ENCODE assay signal across 32 cellular contexts in the genomic region with DNA sequence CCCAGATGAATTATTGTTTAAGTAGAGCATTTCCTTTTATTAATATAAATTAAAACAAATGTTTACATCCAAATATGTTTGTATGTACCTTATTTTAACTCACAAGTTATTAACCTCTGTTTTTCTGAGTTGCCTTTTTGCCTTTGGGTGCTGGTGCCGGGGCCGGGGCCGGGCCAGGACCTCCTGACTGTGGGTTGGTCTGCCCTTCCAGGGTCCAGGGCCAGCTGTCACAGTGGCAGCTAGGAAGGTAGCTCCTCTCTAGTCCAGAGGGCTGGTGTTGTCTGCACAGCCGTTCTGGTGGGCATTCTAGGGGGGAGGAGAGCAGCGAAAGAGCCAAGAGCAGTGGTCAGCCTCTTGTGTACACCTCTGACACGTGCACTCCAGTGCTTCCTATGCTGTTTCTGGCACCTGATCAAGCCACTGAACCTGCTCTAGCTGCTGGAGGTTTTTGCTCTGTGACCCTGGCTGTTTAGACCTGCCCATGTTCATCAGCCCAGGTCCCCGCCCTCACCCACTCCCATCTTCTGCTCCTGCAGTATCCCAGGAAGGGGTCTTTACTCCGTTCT. TPM values are rescaled to one million over a fixed set of nuclear protein-coding genes. Genes with fewer than 3 reads are reported as not detected.
DNase-seq lines count a peak whose midpoint lies in the region; ATAC-seq, FAIRE-seq and TF ChIP-seq lines count a peak whose summit lies in the region.
"Had no signal": no experiment of that assay in that cellular context is flagged by ENCODE, and none has a peak within 500 bp of the region (broad histone marks: within the 10 kb centered on the region; RNA-seq: fewer than 3 reads in every experiment).

No MANE protein-coding gene starts in this region.

- H3K27ac ChIP-seq in RWPE1 (peak overlapping the region; percentile 68), HepG2 (ENCODE audit: extremely low read length, insufficient read depth, low read length) (peak overlapping the region; percentile 1), SJCRH30 (no peak overlapping the region)
- H3K27ac ChIP-seq: neural progenitor cell, parathyroid adenoma, testis, uterus, VCaP had no signal

- H3K9ac ChIP-seq in HepG2 (ENCODE audit: insufficient read depth, low read depth, low read length), result no peak overlapping the region
- H3K9ac ChIP-seq: neural progenitor cell, parathyroid adenoma had no signal

- H3K4me1 ChIP-seq in HepG2 (ENCODE audit: insufficient read depth, low read length), result peaks cover 24% of the 10 kb centered on the region
- peaks cover 3% of the 10 kb centered on the region; the same call in 1 of the 2 replicates for H3K4me1 ChIP-seq in SJCRH30

- H3K27me3 Mint-ChIP-seq in activated T-cell treated with anti-CD3 and anti-CD28 coated beads, Interleukin-2, amount 50 U/mL, for 24 hours, result no peaks in the 10 kb centered on the region
- no peaks in the 10 kb centered on the region for H3K27me3 Mint-ChIP-seq in activated T-cell treated with anti-CD3 and anti-CD28 coated beads, Interleukin-2, amount 50 U/mL, for 4 hours (ENCODE audit: low read depth)
- H3K27me3 Mint-ChIP-seq in stimulated activated memory B cell treated with anti-CD40 and anti-IgM and Interleukin-4, amounts not matched to agents 10 μg/mL and 1 μg/mL and 100 μg/mL, for 72 hours, result no peaks in the 10 kb centered on the region

- no TSS peak for BruUV-seq in HepG2 (replicated peaks; lab: Mats Ljungman, UMichigan)

- no peak for DNase-seq in activated T-cell treated with anti-CD3 and anti-CD28 coated beads, Interleukin-2, amount 50 U/mL, for 24 hours
- DNase-seq in activated T-cell treated with anti-CD3 and anti-CD28 coated beads, Interleukin-2, amount 50 U/mL, for 4 hours, result no peak
- DNase-seq in RWPE1 (ENCODE audit: low spot score) (no peak), HepG2 (ENCODE audit: low spot score) (no peak), SJCRH30 (no peak), cortex of kidney (lab: John Stamatoyannopoulos, UW) (no peak)
- DNase-seq: activated CD4-positive, alpha-beta T cell treated with anti-CD3 and anti-CD28 coated beads for 48 hours; activated naive CD4-positive, alpha-beta T cell treated with anti-CD3 and anti-CD28 coated beads, Interleukin-2, amount 50 U/mL, for 16 hours; anterior cingulate cortex; DMS153; hippocampal formation; left cardiac atrium; MM.1S; NCI-H1105 treated with DMSO at 0.1 percent for 48 hours; NCI-H1930; NCI-H2227 treated with DMSO at 0.1 percent for 48 hours; NCI-H69; stimulated activated naive CD8-positive, alpha-beta T cell treated with anti-CD3 and anti-CD28 coated beads, Interleukin-15, Interleukin-2, amounts not matched to agents 100 U/mL and 50 U/mL, for 24 hours; T-helper 9 cell; testis; uterus had no signal

- H3K36me3 ChIP-seq in HepG2 (replicated peaks in 1 of 2; ENCODE audit: control insufficient read depth in 1 of 2, insufficient read depth in 2 of 2, low read length in 2 of 2) (peaks cover 9 to 32% of the 10 kb centered on the region in 2 experiments), SJCRH30 (peaks cover 8% of the 10 kb centered on the region)
- H3K36me3 ChIP-seq: neural progenitor cell, uterus had no signal

- H3K79me2 ChIP-seq in HepG2 (ENCODE audit: insufficient read depth, low read length), result peaks cover 28% of the 10 kb centered on the region

- H3K27me3 ChIP-seq in HepG2 (ENCODE audit: control insufficient read depth in 1 of 2, insufficient read depth in 2 of 2, low read length in 2 of 2) (no peaks in the 10 kb centered on the region; a peak in 1 of 5 replicates), SJCRH30 (no peaks in the 10 kb centered on the region)
- H3K27me3 ChIP-seq: neural progenitor cell, testis, uterus had no signal

- no peaks in the 10 kb centered on the region for H3K9me3 Mint-ChIP-seq in activated T-cell treated with anti-CD3 and anti-CD28 coated beads, Interleukin-2, amount 50 U/mL, for 24 hours
- H3K9me3 Mint-ChIP-seq in activated T-cell treated with anti-CD3 and anti-CD28 coated beads, Interleukin-2, amount 50 U/mL, for 4 hours, result no peaks in the 10 kb centered on the region
- no peaks in the 10 kb centered on the region for H3K9me3 Mint-ChIP-seq in stimulated activated memory B cell treated with anti-CD40 and anti-IgM and Interleukin-4, amounts not matched to agents 10 μg/mL and 1 μg/mL and 100 μg/mL, for 72 hours
- H3K9me3 Mint-ChIP-seq: activated T-helper 1 cell treated with anti-CD3 and anti-CD28 coated beads, Interleukin-12 subunit alpha, Interleukin-12 subunit beta, Interleukin-2, Interleukin-4 antibody, amounts not matched to agents 30 ng/mL and 10 ng/mL and 1 ng/mL, durations not matched to agents 14 hours and 24 hours and 36 hours; neural progenitor cell had no signal

- peak overlapping the region; percentile 67 for H3K27ac Mint-ChIP-seq in activated T-cell treated with anti-CD3 and anti-CD28 coated beads, Interleukin-2, amount 50 U/mL, for 24 hours
- peak overlapping the region; percentile 30 for H3K27ac Mint-ChIP-seq in stimulated activated memory B cell treated with anti-CD40 and anti-IgM and Interleukin-4, amounts not matched to agents 10 μg/mL and 1 μg/mL and 100 μg/mL, for 72 hours
- H3K27ac Mint-ChIP-seq: activated T-helper 1 cell treated with anti-CD3 and anti-CD28 coated beads, Interleukin-12 subunit alpha, Interleukin-12 subunit beta, Interleukin-2, Interleukin-4 antibody, amounts not matched to agents 30 ng/mL and 10 ng/mL and 1 ng/mL, durations not matched to agents 14 hours and 24 hours and 36 hours; neural progenitor cell had no signal

- intact Hi-C loops in HepG2 (cut with micrococcal nuclease; ENCODE audit: unreplicated experiment), result loop anchor here (2.0 kb wide), 1 partner anchor 21 kb away; a partner anchor contains a TSS

- H3K9me3 ChIP-seq in HepG2 (ENCODE audit: low read length), result no peaks in the 10 kb centered on the region
- no peaks in the 10 kb centered on the region for H3K9me3 ChIP-seq in SJCRH30 (replicated peaks)
- H3K9me3 ChIP-seq: HAP-1, testis, uterus had no signal

- H3K36me3 Mint-ChIP-seq in activated T-cell treated with anti-CD3 and anti-CD28 coated beads, Interleukin-2, amount 50 U/mL, for 24 hours (ENCODE audit: low read depth), result peaks cover 77% of the 10 kb centered on the region
- peaks cover 23% of the 10 kb centered on the region for H3K36me3 Mint-ChIP-seq in activated T-cell treated with anti-CD3 and anti-CD28 coated beads, Interleukin-2, amount 50 U/mL, for 4 hours (ENCODE audit: insufficient read depth)
- peaks cover 18% of the 10 kb centered on the region for H3K36me3 Mint-ChIP-seq in stimulated activated memory B cell treated with anti-CD40 and anti-IgM and Interleukin-4, amounts not matched to agents 10 μg/mL and 1 μg/mL and 100 μg/mL, for 72 hours

- H4K20me1 ChIP-seq in HepG2 (ENCODE audit: insufficient read depth, low read length), result peaks cover 26% of the 10 kb centered on the region

- no peak overlapping the region for H2AFZ ChIP-seq in HepG2 (ENCODE audit: low read length)
- H2AFZ ChIP-seq: neural progenitor cell, parathyroid adenoma had no signal

- ATAC-seq in activated T-cell treated with anti-CD3 and anti-CD28 coated beads, Interleukin-2, amount 50 U/mL, for 4 hours, result no peak
- ATAC-seq in HepG2 (no peak), GM21737 (IDR thresholded peaks at IDR 0.05; ENCODE audit: unreplicated experiment) (no peak)
- ATAC-seq in stimulated activated memory B cell treated with anti-CD40 and anti-IgM and Interleukin-4, amounts not matched to agents 10 μg/mL and 1 μg/mL and 100 μg/mL, for 72 hours, result no peak
- ATAC-seq: left cardiac atrium; stimulated activated naive CD8-positive, alpha-beta T cell treated with anti-CD3 and anti-CD28 coated beads, Interleukin-15, Interleukin-2, amounts not matched to agents 100 U/mL and 50 U/mL, for 24 hours had no signal

- no peak overlapping the region for H3K4me3 Mint-ChIP-seq in activated T-cell treated with anti-CD3 and anti-CD28 coated beads, Interleukin-2, amount 50 U/mL, for 24 hours
- no peak overlapping the region for H3K4me3 Mint-ChIP-seq in activated T-cell treated with anti-CD3 and anti-CD28 coated beads, Interleukin-2, amount 50 U/mL, for 4 hours
- no peak overlapping the region for H3K4me3 Mint-ChIP-seq in stimulated activated memory B cell treated with anti-CD40 and anti-IgM and Interleukin-4, amounts not matched to agents 10 μg/mL and 1 μg/mL and 100 μg/mL, for 72 hours
- H3K4me3 Mint-ChIP-seq: activated T-helper 1 cell treated with anti-CD3 and anti-CD28 coated beads, Interleukin-12 subunit alpha, Interleukin-12 subunit beta, Interleukin-2, Interleukin-4 antibody, amounts not matched to agents 30 ng/mL and 10 ng/mL and 1 ng/mL, durations not matched to agents 14 hours and 24 hours and 36 hours; neural progenitor cell had no signal

- no peak overlapping the region for H3K4me3 ChIP-seq in HepG2 (replicated peaks in 1 of 3; ENCODE audit: insufficient read depth in 1 of 3, low read depth in 2 of 3, low read length in 3 of 3)
- no peak overlapping the region for H3K4me3 ChIP-seq in SJCRH30
- H3K4me3 ChIP-seq: HAP-1, neural progenitor cell, skin epidermis, testis, uterus had no signal

- POLR2A ChIA-PET in RWPE1 (lab: Yijun Ruan, JAX; ENCODE audit: low non-redundant PET) (interaction anchor here (0.5 kb wide), 1 partner anchor 21 kb away, joined by 9 read pairs; no protein-coding TSS in a partner anchor), HepG2 (lab: Yijun Ruan, JAX) (interaction anchor here (0.5 kb wide), 1 partner anchor 31 kb away, joined by 3 read pairs; no protein-coding TSS in a partner anchor)

- FAIRE-seq in HepG2 (lab: Jason Lieb, UNC), result no peak
- FAIRE-seq: bronchial epithelial cell, GM12891, RCC 7860 had no signal

- peaks cover 24% of the 10 kb centered on the region for H3K4me1 Mint-ChIP-seq in activated T-cell treated with anti-CD3 and anti-CD28 coated beads, Interleukin-2, amount 50 U/mL, for 24 hours (ENCODE audit: low read depth)
- H3K4me1 Mint-ChIP-seq in activated T-cell treated with anti-CD3 and anti-CD28 coated beads, Interleukin-2, amount 50 U/mL, for 4 hours (ENCODE audit: low read depth), result peaks cover 19% of the 10 kb centered on the region
- peaks cover 23% of the 10 kb centered on the region for H3K4me1 Mint-ChIP-seq in stimulated activated memory B cell treated with anti-CD40 and anti-IgM and Interleukin-4, amounts not matched to agents 10 μg/mL and 1 μg/mL and 100 μg/mL, for 72 hours

- TF ChIP-seq RAD21 in HepG2 (CRISPR knock-in tag; IDR thresholded peaks at IDR 0.05), result no peak

- in situ Hi-C loops in HepG2 (cut with HindIII; ENCODE audit: extremely low pct_ligation_motif_present, low pct_unique_long_range_greater_than_20kb), result no loop called here

- 80% methylated on average over 8 of the region's 8 CpGs for WGBS in HepG2 (ENCODE audit: low lambda C conversion rate)

- TF ChIP-seq EP300 in HepG2 (IDR thresholded peaks at IDR 0.05; ENCODE audit: low read depth in 2 of 2, low read length in 2 of 2) (no peak), HepG2 (CRISPR knock-in tag; IDR thresholded peaks at IDR 0.05; ENCODE audit: borderline replicate concordance) (no peak)

- TF ChIP-seq POLR2A in HepG2 (IDR thresholded peaks at IDR 0.05; ENCODE audit: insufficient read depth in 1 of 2, low read depth in 2 of 2, low read length in 2 of 2), result no peak

- TF ChIP-seq CTCF in RWPE1 (conservative IDR thresholded peaks at IDR 0.05; ENCODE audit: low read depth), result no peak
- no peak for TF ChIP-seq CTCF in HepG2 (CRISPR knock-in tag; IDR thresholded peaks at IDR 0.05)

- H3K4me2 ChIP-seq in HepG2 (ENCODE audit: low read depth, low read length), result no peak overlapping the region
- H3K4me2 ChIP-seq: neural progenitor cell had no signal

- CTCF ChIA-PET in RWPE1 (lab: Yijun Ruan, JAX) (interaction anchor here (0.6 to 0.9 kb wide), 2 partner anchors 49 to 100 kb away, joined by 5 to 6 read pairs; no protein-coding TSS in a partner anchor), HepG2 (lab: Yijun Ruan, JAX; ENCODE audit: low intra/inter-chr PET ratio, low total read pairs) (no interaction called here)

RNA-seq across cellular contexts. Expression of a gene that starts 2.0 kb away (rescaled TPM):
- 100 to 1,000 TPM; 182 to 194 (median 194) TPM for total RNA-seq in activated T-cell treated with anti-CD3 and anti-CD28 coated beads, Interleukin-2, amount 50 U/mL, for 4 hours
- total RNA-seq in HepG2 (2016; rRNA removed; fragmentation: Illumina TruSeq; extraction: Trizol), result 222 and 327 TPM in 2 replicates
- 111 and 132 TPM in 2 replicates for total RNA-seq in HepG2 (2016; cell fraction: cytosol; rRNA removed; fragmentation: Illumina TruSeq; extraction: Trizol; ENCODE audit: low read depth)
- total RNA-seq in HepG2 (2016; cell fraction: insoluble cytoplasmic fraction; rRNA removed; fragmentation: Illumina TruSeq; extraction: Trizol), result 217 and 335 TPM in 2 replicates
- total RNA-seq in HepG2 (2016; cell fraction: membrane; rRNA removed; fragmentation: Illumina TruSeq; extraction: Trizol), result 253 and 274 TPM in 2 replicates
- 84.0 and 88.3 TPM in 2 replicates for total RNA-seq in HepG2 (2016; cell fraction: nucleus; rRNA removed; fragmentation: Illumina TruSeq; extraction: Trizol)
- polyA plus RNA-seq in HepG2 (2011; rRNA removed), result 117 and 172 TPM in 2 replicates
- 89.3 and 104 TPM in 2 replicates for polyA plus RNA-seq in HepG2 (2011; cell fraction: cytosol; rRNA removed)
- 43.7 and 47.8 TPM in 2 replicates for polyA plus RNA-seq in HepG2 (2011; cell fraction: nucleus; rRNA removed)
- polyA plus RNA-seq in HepG2 (2012), result 112 and 146 TPM in 2 replicates
- 64.4 and 67.9 TPM in 2 replicates for polyA plus RNA-seq in HepG2 (2016; cell fraction: cytosol; fragmentation: Illumina TruSeq; extraction: Trizol; ENCODE audit: low read depth)
- 228 and 233 TPM in 2 replicates for polyA plus RNA-seq in HepG2 (2016; cell fraction: insoluble cytoplasmic fraction; fragmentation: Illumina TruSeq; extraction: Trizol; ENCODE audit: low read depth)
- 113 and 131 TPM in 2 replicates for polyA plus RNA-seq in HepG2 (2016; cell fraction: membrane; fragmentation: Illumina TruSeq; extraction: Trizol; ENCODE audit: low read depth)
- polyA plus RNA-seq in HepG2 (2016; cell fraction: nucleus; fragmentation: Illumina TruSeq; extraction: Trizol; ENCODE audit: insufficient read depth, low read depth), result 93.7 and 95.4 TPM in 2 replicates
- 113 and 118 TPM in 2 replicates for polyA minus RNA-seq in HepG2 (2011; rRNA and poly(A)+ RNA removed; ENCODE audit: low replicate concordance)
- 132 and 194 TPM in 2 replicates for polyA minus RNA-seq in HepG2 (2011; cell fraction: cytosol; rRNA and poly(A)+ RNA removed)
- polyA minus RNA-seq in HepG2 (2011; cell fraction: nucleus; rRNA and poly(A)+ RNA removed), result 68.1 and 99.3 TPM in 2 replicates
- 257 and 282 TPM in 2 replicates for total RNA-seq in SJCRH30 (2014; rRNA removed; shearing (Covaris generic))

RNA-seq across cellular contexts. Expression of a gene that starts 22.0 kb away (rescaled TPM):
- 10 to 100 TPM; 55.9 to 65.0 (median 63.5) TPM for total RNA-seq in activated T-cell treated with anti-CD3 and anti-CD28 coated beads, Interleukin-2, amount 50 U/mL, for 4 hours
- total RNA-seq in HepG2 (2016; rRNA removed; fragmentation: Illumina TruSeq; extraction: Trizol), result 35.2 and 40.5 TPM in 2 replicates
- 11.6 and 14.8 TPM in 2 replicates for total RNA-seq in HepG2 (2016; cell fraction: cytosol; rRNA removed; fragmentation: Illumina TruSeq; extraction: Trizol; ENCODE audit: low read depth)
- total RNA-seq in HepG2 (2016; cell fraction: insoluble cytoplasmic fraction; rRNA removed; fragmentation: Illumina TruSeq; extraction: Trizol), result 33.1 and 33.4 TPM in 2 replicates
- total RNA-seq in HepG2 (2016; cell fraction: membrane; rRNA removed; fragmentation: Illumina TruSeq; extraction: Trizol), result 13.3 and 18.3 TPM in 2 replicates
- total RNA-seq in HepG2 (2016; cell fraction: nucleus; rRNA removed; fragmentation: Illumina TruSeq; extraction: Trizol), result 15.7 and 15.8 TPM in 2 replicates
- polyA plus RNA-seq in HepG2 (2011; rRNA removed), result 24.5 and 29.3 TPM in 2 replicates
- polyA plus RNA-seq in HepG2 (2011; cell fraction: cytosol; rRNA removed), result 30.4 and 32.4 TPM in 2 replicates
- 11.2 and 15.1 TPM in 2 replicates for polyA plus RNA-seq in HepG2 (2011; cell fraction: nucleus; rRNA removed)
- 22.2 and 26.3 TPM in 2 replicates for polyA plus RNA-seq in HepG2 (2012)
- 9.9 and 11.5 TPM in 2 replicates for polyA plus RNA-seq in HepG2 (2016; cell fraction: cytosol; fragmentation: Illumina TruSeq; extraction: Trizol; ENCODE audit: low read depth)
- 28.1 and 29.2 TPM in 2 replicates for polyA plus RNA-seq in HepG2 (2016; cell fraction: insoluble cytoplasmic fraction; fragmentation: Illumina TruSeq; extraction: Trizol; ENCODE audit: low read depth)
- 11.1 and 13.6 TPM in 2 replicates for polyA plus RNA-seq in HepG2 (2016; cell fraction: membrane; fragmentation: Illumina TruSeq; extraction: Trizol; ENCODE audit: low read depth)
- polyA plus RNA-seq in HepG2 (2016; cell fraction: nucleus; fragmentation: Illumina TruSeq; extraction: Trizol; ENCODE audit: insufficient read depth, low read depth), result 16.5 and 17.5 TPM in 2 replicates
- 34.1 and 34.4 TPM in 2 replicates for polyA minus RNA-seq in HepG2 (2011; rRNA and poly(A)+ RNA removed; ENCODE audit: low replicate concordance)
- polyA minus RNA-seq in HepG2 (2011; cell fraction: cytosol; rRNA and poly(A)+ RNA removed), result 6.5 and 7.9 TPM in 2 replicates
- polyA minus RNA-seq in HepG2 (2011; cell fraction: nucleus; rRNA and poly(A)+ RNA removed), result 11.6 and 12.1 TPM in 2 replicates
- 15.7 and 17.2 TPM in 2 replicates for total RNA-seq in SJCRH30 (2014; rRNA removed; shearing (Covaris generic))

RNA-seq across cellular contexts. Expression of a gene that starts 55.4 kb away (rescaled TPM):
- under 1 TPM; 0.38 to 0.98 (median 0.63) TPM for total RNA-seq in activated T-cell treated with anti-CD3 and anti-CD28 coated beads, Interleukin-2, amount 50 U/mL, for 4 hours
- total RNA-seq in HepG2 (2016; rRNA removed; fragmentation: Illumina TruSeq; extraction: Trizol), result 9.0 and 15.0 TPM in 2 replicates
- 12.3 and 12.5 TPM in 2 replicates for total RNA-seq in HepG2 (2016; cell fraction: cytosol; rRNA removed; fragmentation: Illumina TruSeq; extraction: Trizol; ENCODE audit: low read depth)
- total RNA-seq in HepG2 (2016; cell fraction: insoluble cytoplasmic fraction; rRNA removed; fragmentation: Illumina TruSeq; extraction: Trizol), result 7.6 and 12.6 TPM in 2 replicates
- 23.0 and 32.2 TPM in 2 replicates for total RNA-seq in HepG2 (2016; cell fraction: membrane; rRNA removed; fragmentation: Illumina TruSeq; extraction: Trizol)
- total RNA-seq in HepG2 (2016; cell fraction: nucleus; rRNA removed; fragmentation: Illumina TruSeq; extraction: Trizol), result 6.1 and 7.1 TPM in 2 replicates
- 18.1 and 20.9 TPM in 2 replicates for polyA plus RNA-seq in HepG2 (2011; rRNA removed)
- 13.7 and 18.9 TPM in 2 replicates for polyA plus RNA-seq in HepG2 (2011; cell fraction: cytosol; rRNA removed)
- polyA plus RNA-seq in HepG2 (2011; cell fraction: nucleus; rRNA removed), result 11.0 and 12.4 TPM in 2 replicates
- 6.7 and 12.4 TPM in 2 replicates for polyA plus RNA-seq in HepG2 (2012)
- polyA plus RNA-seq in HepG2 (2016; cell fraction: cytosol; fragmentation: Illumina TruSeq; extraction: Trizol; ENCODE audit: low read depth), result 9.0 and 11.1 TPM in 2 replicates
- 7.0 and 8.8 TPM in 2 replicates for polyA plus RNA-seq in HepG2 (2016; cell fraction: insoluble cytoplasmic fraction; fragmentation: Illumina TruSeq; extraction: Trizol; ENCODE audit: low read depth)
- polyA plus RNA-seq in HepG2 (2016; cell fraction: membrane; fragmentation: Illumina TruSeq; extraction: Trizol; ENCODE audit: low read depth), result 18.0 and 20.4 TPM in 2 replicates
- polyA plus RNA-seq in HepG2 (2016; cell fraction: nucleus; fragmentation: Illumina TruSeq; extraction: Trizol; ENCODE audit: insufficient read depth, low read depth), result 7.5 and 9.5 TPM in 2 replicates
- 3.6 and 41.2 TPM in 2 replicates for polyA minus RNA-seq in HepG2 (2011; rRNA and poly(A)+ RNA removed; ENCODE audit: low replicate concordance)
- 11.4 and 11.8 TPM in 2 replicates for polyA minus RNA-seq in HepG2 (2011; cell fraction: cytosol; rRNA and poly(A)+ RNA removed)
- polyA minus RNA-seq in HepG2 (2011; cell fraction: nucleus; rRNA and poly(A)+ RNA removed), result 2.4 and 5.6 TPM in 2 replicates
- total RNA-seq in SJCRH30 (2014; rRNA removed; shearing (Covaris generic)), result 15.3 and 15.9 TPM in 2 replicates
